20 cellular contexts compared by ENCODE assay signal in the genomic region with DNA sequence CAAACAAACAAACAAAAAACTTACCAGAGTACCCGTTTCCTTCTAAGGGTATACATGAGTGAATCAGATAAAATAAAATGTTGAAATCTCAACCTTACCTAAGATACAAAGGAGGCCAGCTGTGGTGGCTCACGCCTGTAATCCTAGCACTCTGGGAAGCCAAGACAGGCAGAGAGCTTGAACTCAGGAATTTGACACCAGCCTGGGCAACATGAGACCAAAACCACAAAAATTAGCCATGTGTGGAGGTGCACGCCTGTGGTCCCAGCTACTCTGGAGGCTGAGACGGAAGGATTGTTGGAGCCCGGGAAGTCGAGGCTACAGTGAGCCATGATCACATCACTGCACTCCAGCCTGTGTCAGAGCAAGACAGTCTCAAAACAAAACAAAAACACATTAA.
"Had no signal": no experiment of that assay in that cellular context is flagged by ENCODE, and none has a peak within 500 bp of the region (broad histone marks: within the 10 kb centered on the region; RNA-seq: fewer than 3 reads in every experiment).

No MANE protein-coding gene starts in this region.

- DNase-seq: activated CD4-positive, alpha-beta T cell treated with anti-CD3 and anti-CD28 coated beads for 36 hours; activated CD4-positive, alpha-beta T cell treated with anti-CD3 and anti-CD28 coated beads, Interleukin-2, amount 50 U/mL, for 4 hours; activated CD8-positive, alpha-beta memory T cell treated with anti-CD3 and anti-CD28 coated beads, Interleukin-2, amount 50 U/mL, for 48 hours; activated naive CD4-positive, alpha-beta T cell treated with Interleukin-2 at 50 U/mL for 16 hours; activated T-cell treated with anti-CD3 and anti-CD28 coated beads, Interleukin-2, amount 50 U/mL, for 4 hours; aorta; effector CD4-positive, alpha-beta T cell; erythroblast; foreskin keratinocyte; left ventricle myocardium inferior; naive thymus-derived CD8-positive, alpha-beta T cell; retina; stimulated activated CD4-positive, alpha-beta T cell treated with anti-CD3 and anti-CD28 coated beads, Interleukin-4, amount 100 ng/mL, for 4 hours; stimulated activated naive CD8-positive, alpha-beta T cell treated with anti-CD3 and anti-CD28 coated beads, Interleukin-15, Interleukin-2, amounts not matched to agents 100 U/mL and 50 U/mL, for 24 hours; substantia nigra; T1000; thyroid gland had no signal

- H3K36me3 ChIP-seq: neural progenitor cell had no signal

- H3K4me1 ChIP-seq: foreskin keratinocyte, left ventricle myocardium inferior, neural progenitor cell, sigmoid colon had no signal

- H2AFZ ChIP-seq: neural progenitor cell had no signal

- ATAC-seq: activated CD4-positive, alpha-beta T cell treated with anti-CD3 and anti-CD28 coated beads for 36 hours; activated T-cell treated with anti-CD3 and anti-CD28 coated beads, Interleukin-2, amount 50 U/mL, for 4 hours; foreskin keratinocyte; naive thymus-derived CD8-positive, alpha-beta T cell; stimulated activated naive CD8-positive, alpha-beta T cell treated with anti-CD3 and anti-CD28 coated beads, Interleukin-15, Interleukin-2, amounts not matched to agents 100 U/mL and 50 U/mL, for 24 hours; WTC11 had no signal

- H3K9ac ChIP-seq: neural progenitor cell had no signal

- H3K4me2 ChIP-seq: neural progenitor cell had no signal

- H3K27me3 ChIP-seq: foreskin keratinocyte, neural progenitor cell, sigmoid colon, thyroid gland had no signal

- H3K9me3 ChIP-seq: left ventricle myocardium inferior, sigmoid colon, thyroid gland had no signal

- H3K27ac ChIP-seq: foreskin keratinocyte, left ventricle myocardium inferior, neural progenitor cell, sigmoid colon, thyroid gland had no signal

- H3K4me3 ChIP-seq: left ventricle myocardium inferior, neural progenitor cell, sigmoid colon, thyroid gland had no signal
